In the genomic region with DNA sequence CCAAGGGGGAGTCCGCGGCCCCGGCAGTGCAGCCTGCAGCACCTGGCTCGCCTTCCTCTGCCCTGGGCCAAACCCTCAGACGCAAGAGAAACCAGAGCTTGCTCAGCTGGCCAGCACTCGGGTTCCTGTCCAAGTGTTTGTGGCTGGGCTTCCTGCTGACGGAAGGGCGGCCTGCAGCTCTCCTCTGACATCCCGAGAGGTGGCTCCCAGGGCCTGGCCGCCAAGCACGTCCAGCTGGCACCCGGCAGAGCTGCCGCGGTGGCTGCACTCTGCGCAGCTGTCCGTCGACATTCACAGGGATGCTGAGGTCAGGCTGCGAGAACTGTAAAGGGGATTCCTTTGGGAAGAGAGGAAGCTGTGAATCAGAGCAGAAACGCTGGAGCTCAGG, we compare ENCODE assay signal across 9 cellular contexts.
DNase-seq lines count a peak whose midpoint lies in the region; ATAC-seq and TF ChIP-seq lines count a peak whose summit lies in the region.
"Had no signal": no experiment of that assay in that cellular context is flagged by ENCODE, and none has a peak within 500 bp of the region (broad histone marks: within the 10 kb centered on the region; RNA-seq: fewer than 3 reads in every experiment).

No MANE protein-coding gene starts in this region.

- ATAC-seq in lung (ENCODE audit: insufficient read depth, low FRiP score) (peak; percentile 65), upper lobe of left lung (ENCODE audit: low FRiP score in 2 of 2) (peak; percentile 84 to 90), GM19328 (IDR thresholded peaks at IDR 0.05; ENCODE audit: unreplicated experiment) (no peak), GM21619 (IDR thresholded peaks at IDR 0.05; ENCODE audit: unreplicated experiment) (no peak)

- no peaks in the 10 kb centered on the region for H3K36me3 ChIP-seq in lung (ENCODE audit: control insufficient read depth in 2 of 2, insufficient read depth in 2 of 2, low read length in 2 of 2)
- H3K36me3 ChIP-seq in upper lobe of left lung = no peaks in the 10 kb centered on the region
- H3K36me3 ChIP-seq: BLaER1 had no signal

- H3K27ac ChIP-seq in caudate nucleus (ENCODE audit: low read depth, low read length) = peak overlapping the region; percentile 30
- H3K27ac ChIP-seq in lung (ENCODE audit: low read depth in 1 of 2, low read length in 1 of 2) = peak overlapping the region; percentile 17 to 64
- H3K27ac ChIP-seq in upper lobe of left lung = peak overlapping the region; percentile 33 to 72 (median 59)
- H3K27ac ChIP-seq: BLaER1 had no signal

- peak in 1 of 4 donors; percentile 87 for TF ChIP-seq EP300 in upper lobe of left lung (IDR thresholded peaks at IDR 0.05)

- no peak for TF ChIP-seq CTCF in lung (IDR thresholded peaks at IDR 0.05; ENCODE audit: control extremely low read depth, extremely low read depth)
- TF ChIP-seq CTCF in upper lobe of left lung (IDR thresholded peaks at IDR 0.05) = peak in 1 of 6 experiments; percentile 22

- TF ChIP-seq POLR2A in upper lobe of left lung (IDR thresholded peaks at IDR 0.05) = no peak

- WGBS in lung, 2 donors = 7 to 9% methylated on average over 19 of the region's 19 CpGs
- 8 to 10% methylated on average over 10 to 19 of the region's 19 CpGs for WGBS in upper lobe of left lung, 2 donors

- no peaks in the 10 kb centered on the region for H3K9me3 ChIP-seq in lung (ENCODE audit: control insufficient read depth in 2 of 2, insufficient read depth in 1 of 2, low read length in 1 of 2)
- H3K9me3 ChIP-seq in upper lobe of left lung = no peaks in the 10 kb centered on the region
- H3K9me3 ChIP-seq: BLaER1 had no signal

- H3K4me1 ChIP-seq in lung (ENCODE audit: control insufficient read depth in 2 of 2, insufficient read depth in 2 of 2, low read length in 2 of 2) (peaks cover 0 to 15% of the 10 kb centered on the region in 2 donors), upper lobe of left lung (peaks cover 38 to 50% (median 46%) of the 10 kb centered on the region in 4 donors)

- no peak overlapping the region for H3K4me3 ChIP-seq in lung
- H3K4me3 ChIP-seq in upper lobe of left lung = peak overlapping the region in 2 of 4 donors; percentile 11 to 20
- H3K4me3 ChIP-seq: BLaER1 had no signal

- DNase-seq in SHP77 (lab: John Stamatoyannopoulos, UW) (peak; percentile 27 to 53), SHP77 treated with DMSO at 0.1 percent for 48 hours (lab: John Stamatoyannopoulos, UW) (no peak), caudate nucleus (lab: John Stamatoyannopoulos, UW) (peak in 43 of 61 donors; percentile 16 to 78 (median 42)), lung (ENCODE audit: low spot score) (peak; percentile 73), upper lobe of left lung (peak; percentile 78 to 90), NAMALWA (ENCODE audit: low spot score) (no peak)

- no peaks in the 10 kb centered on the region for H3K27me3 ChIP-seq in lung (ENCODE audit: control insufficient read depth, insufficient read depth)
- no peaks in the 10 kb centered on the region for H3K27me3 ChIP-seq in upper lobe of left lung
- H3K27me3 ChIP-seq: BLaER1 had no signal

Comparison
In these comparisons a context has a peak if more than half of its experiments do, and no peak if none do; other contexts are left out.
1. DNase-seq: peak in SHP77 (2 of 2), caudate nucleus (43 of 61), lung (single experiment) and upper lobe of left lung (2 of 2); none in SHP77 treated with DMSO at 0.1 percent for 48 hours (single experiment) and NAMALWA (single experiment).
2. ATAC-seq: peak in lung (single experiment) and upper lobe of left lung (2 of 2); none in GM19328 (single experiment) and GM21619 (single experiment).
3. Peak in every context shown above with its lines, with median percentiles within 50 percentile points of each other: H3K27ac ChIP-seq.